ENCODE assay signal across 7 cellular contexts in genomic region chr12:55891310-55891709, GRCh38. TPM values are rescaled to one million over a fixed set of nuclear protein-coding genes. Genes with fewer than 3 reads are reported as not detected.
"Had no signal": no experiment of that assay in that cellular context is flagged by ENCODE, and none has a peak within 500 bp of the region (broad histone marks: within the 10 kb centered on the region; RNA-seq: fewer than 3 reads in every experiment).

No MANE protein-coding gene starts in this region.

- FAIRE-seq: GM12878, GM12891, GM12892, GM18507, GM19239 had no signal

- DNase-seq: GDM1, GF-D8 had no signal

- H3K4me3 ChIP-seq: GM12878 had no signal

- ATAC-seq: GM12878 had no signal

RNA-seq across cellular contexts. Expression of gene MMP19, which starts 48.6 kb away (rescaled TPM):
- total RNA-seq: GM12878 had no signal
